31 cellular contexts compared by ENCODE assay signal in the genomic region with DNA sequence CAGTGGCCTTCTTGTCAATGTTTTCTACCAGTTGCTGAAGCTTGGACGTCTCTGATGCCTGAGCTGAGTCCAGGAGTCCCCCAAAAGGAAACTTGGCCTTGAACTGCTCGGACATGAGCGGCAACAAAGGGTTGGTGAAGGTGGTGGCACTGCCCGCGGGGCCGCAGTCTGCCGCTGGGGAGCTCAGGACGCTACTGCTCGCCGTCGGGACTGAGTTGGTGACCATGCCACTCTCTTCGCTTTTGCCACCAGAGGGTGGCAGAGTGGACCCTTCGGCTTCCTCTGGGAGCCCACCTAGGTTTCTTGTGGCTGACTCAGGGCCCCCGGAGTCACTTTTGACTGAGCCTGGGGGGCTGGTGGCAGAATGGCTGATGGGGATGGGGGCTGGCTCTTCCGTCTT. TPM values are rescaled to one million over a fixed set of nuclear protein-coding genes. Genes with fewer than 3 reads are reported as not detected.
"Had no signal": no experiment of that assay in that cellular context is flagged by ENCODE, and none has a peak within 500 bp of the region (broad histone marks: within the 10 kb centered on the region; RNA-seq: fewer than 3 reads in every experiment).

No MANE protein-coding gene starts in this region.

- H3K27me3 ChIP-seq: ascending aorta, MG63, SJCRH30 had no signal

- H3K36me3 Mint-ChIP-seq: activated CD8-positive, alpha-beta memory T cell treated with anti-CD3 and anti-CD28 coated beads, Interleukin-2, amount 10 ng/mL, durations not matched to agents 7 days and 5 days; activated naive CD4-positive, alpha-beta T cell treated with anti-CD3 and anti-CD28 coated beads, Interleukin-2, amount 50 U/mL, for 24 hours had no signal

- H3K4me1 ChIP-seq: ascending aorta, body of pancreas, SJCRH30 had no signal

- H3K36me3 ChIP-seq: ascending aorta, MG63, SJCRH30 had no signal

- DNase-seq: activated B cell treated with CpG ODN at 0.5 μM for 24 hours; activated CD4-positive, alpha-beta T cell treated with anti-CD3 and anti-CD28 coated beads for 1 hour; activated CD4-positive, alpha-beta T cell treated with anti-CD3 and anti-CD28 coated beads, Interleukin-2, amount 10 ng/mL, durations not matched to agents 24 days and 14 days; activated CD4-positive, alpha-beta T cell treated with anti-CD3 and anti-CD28 coated beads, Interleukin-2, amount 50 U/mL, for 48 hours; activated CD8-positive, alpha-beta memory T cell treated with anti-CD3 and anti-CD28 coated beads, Interleukin-2, amount 10 ng/mL, durations not matched to agents 7 days and 5 days; activated effector memory CD4-positive, alpha-beta T cell treated with Interleukin-2 at 50 U/mL for 16 hours; activated naive CD4-positive, alpha-beta T cell; activated naive CD8-positive, alpha-beta T cell treated with anti-CD3 and anti-CD28 coated beads, Interleukin-2, amount 50 U/mL, for 24 hours; activated T-cell treated with anti-CD3 and anti-CD28 coated beads, Interleukin-2, amount 50 U/mL, for 24 hours; amniotic stem cell; body of pancreas; MG63; MV-4-11; NCI-H1092 treated with DMSO at 0.1 percent for 48 hours; NCI-H1417 treated with DMSO at 0.1 percent for 48 hours; NCI-H1694; NCI-H2029; NCI-H2107; NCI-H2171 treated with DMSO at 0.1 percent for 48 hours; NCI-H226; NCI-H510A; NCI-H526 treated with DMSO at 0.1 percent for 48 hours; NCI-H82; SJCRH30 had no signal

- H3K4me3 ChIP-seq: ascending aorta, body of pancreas, MG63, SJCRH30 had no signal

- H3K27ac Mint-ChIP-seq: activated B cell treated with CpG ODN at 0.5 μM for 24 hours; activated CD4-positive, alpha-beta T cell treated with anti-CD3 and anti-CD28 coated beads, Interleukin-2, amount 10 ng/mL, durations not matched to agents 24 days and 14 days; activated CD8-positive, alpha-beta memory T cell treated with anti-CD3 and anti-CD28 coated beads, Interleukin-2, amount 10 ng/mL, durations not matched to agents 7 days and 5 days; activated naive CD4-positive, alpha-beta T cell treated with anti-CD3 and anti-CD28 coated beads, Interleukin-2, amount 50 U/mL, for 24 hours; activated naive CD8-positive, alpha-beta T cell treated with anti-CD3 and anti-CD28 coated beads, Interleukin-2, amount 50 U/mL, for 24 hours; activated T-cell treated with anti-CD3 and anti-CD28 coated beads, Interleukin-2, amount 50 U/mL, for 24 hours; activated T-helper 1 cell treated with anti-CD3 and anti-CD28 coated beads, Interleukin-12 subunit alpha, Interleukin-12 subunit beta, Interleukin-2, Interleukin-4 antibody, amounts not matched to agents 30 ng/mL and 10 ng/mL and 1 ng/mL, durations not matched to agents 14 hours and 24 hours and 36 hours; T-helper 1 cell treated with Interleukin-12 subunit alpha and Interleukin-12 subunit beta and Interleukin-4 antibody, amounts not matched to agents 30 μg/mL and 1 μg/mL, for 36 hours had no signal

- H3K9me3 ChIP-seq: ascending aorta, body of pancreas, MG63, SJCRH30 had no signal

- H3K4me1 Mint-ChIP-seq: activated B cell treated with CpG ODN at 0.5 μM for 24 hours; activated CD4-positive, alpha-beta T cell treated with anti-CD3 and anti-CD28 coated beads, Interleukin-2, amount 10 ng/mL, durations not matched to agents 24 days and 14 days; activated CD8-positive, alpha-beta memory T cell treated with anti-CD3 and anti-CD28 coated beads, Interleukin-2, amount 10 ng/mL, durations not matched to agents 7 days and 5 days; activated naive CD4-positive, alpha-beta T cell treated with anti-CD3 and anti-CD28 coated beads, Interleukin-2, amount 50 U/mL, for 24 hours; activated naive CD8-positive, alpha-beta T cell treated with anti-CD3 and anti-CD28 coated beads, Interleukin-2, amount 50 U/mL, for 24 hours; central memory CD8-positive, alpha-beta T cell had no signal

- H3K4me3 Mint-ChIP-seq: activated B cell treated with CpG ODN at 0.5 μM for 24 hours; activated CD4-positive, alpha-beta T cell treated with anti-CD3 and anti-CD28 coated beads, Interleukin-2, amount 10 ng/mL, durations not matched to agents 24 days and 14 days; activated CD8-positive, alpha-beta memory T cell treated with anti-CD3 and anti-CD28 coated beads, Interleukin-2, amount 10 ng/mL, durations not matched to agents 7 days and 5 days; activated naive CD4-positive, alpha-beta T cell treated with anti-CD3 and anti-CD28 coated beads, Interleukin-2, amount 50 U/mL, for 24 hours; activated naive CD8-positive, alpha-beta T cell treated with anti-CD3 and anti-CD28 coated beads, Interleukin-2, amount 50 U/mL, for 24 hours; activated T-cell treated with anti-CD3 and anti-CD28 coated beads, Interleukin-2, amount 50 U/mL, for 24 hours; activated T-helper 1 cell treated with anti-CD3 and anti-CD28 coated beads, Interleukin-12 subunit alpha, Interleukin-12 subunit beta, Interleukin-2, Interleukin-4 antibody, amounts not matched to agents 30 ng/mL and 10 ng/mL and 1 ng/mL, durations not matched to agents 14 hours and 24 hours and 36 hours; central memory CD8-positive, alpha-beta T cell; T-helper 1 cell treated with Interleukin-12 subunit alpha and Interleukin-12 subunit beta and Interleukin-4 antibody, amounts not matched to agents 30 μg/mL and 1 μg/mL, for 36 hours had no signal

- ATAC-seq: activated CD8-positive, alpha-beta memory T cell treated with anti-CD3 and anti-CD28 coated beads, Interleukin-2, amount 10 ng/mL, durations not matched to agents 7 days and 5 days; activated naive CD8-positive, alpha-beta T cell treated with anti-CD3 and anti-CD28 coated beads, Interleukin-2, amount 50 U/mL, for 24 hours; body of pancreas had no signal

- H3K9me3 Mint-ChIP-seq: activated B cell treated with CpG ODN at 0.5 μM for 24 hours; activated CD4-positive, alpha-beta T cell treated with anti-CD3 and anti-CD28 coated beads, Interleukin-2, amount 10 ng/mL, durations not matched to agents 24 days and 14 days; activated naive CD4-positive, alpha-beta T cell treated with anti-CD3 and anti-CD28 coated beads, Interleukin-2, amount 50 U/mL, for 24 hours; activated T-helper 1 cell treated with anti-CD3 and anti-CD28 coated beads, Interleukin-12 subunit alpha, Interleukin-12 subunit beta, Interleukin-2, Interleukin-4 antibody, amounts not matched to agents 30 ng/mL and 10 ng/mL and 1 ng/mL, durations not matched to agents 14 hours and 24 hours and 36 hours had no signal

- H3K27ac ChIP-seq: ascending aorta, body of pancreas, SJCRH30 had no signal

RNA-seq across cellular contexts. Expression of a gene that starts 11.0 kb away (rescaled TPM):
- total RNA-seq: activated B cell treated with CpG ODN at 0.5 μM for 24 hours; activated CD4-positive, alpha-beta T cell treated with anti-CD3 and anti-CD28 coated beads, Interleukin-2, amount 10 ng/mL, durations not matched to agents 24 days and 14 days; activated CD8-positive, alpha-beta memory T cell treated with anti-CD3 and anti-CD28 coated beads, Interleukin-2, amount 10 ng/mL, durations not matched to agents 7 days and 5 days; activated T-helper 1 cell treated with anti-CD3 and anti-CD28 coated beads, Interleukin-12 subunit alpha, Interleukin-12 subunit beta, Interleukin-2, Interleukin-4 antibody, amounts not matched to agents 30 ng/mL and 10 ng/mL and 1 ng/mL, durations not matched to agents 14 hours and 24 hours and 36 hours; ascending aorta; bronchial epithelial cell; OCI-LY7 had no signal
